ENCODE assay signal across 11 cellular contexts in the genomic region with DNA sequence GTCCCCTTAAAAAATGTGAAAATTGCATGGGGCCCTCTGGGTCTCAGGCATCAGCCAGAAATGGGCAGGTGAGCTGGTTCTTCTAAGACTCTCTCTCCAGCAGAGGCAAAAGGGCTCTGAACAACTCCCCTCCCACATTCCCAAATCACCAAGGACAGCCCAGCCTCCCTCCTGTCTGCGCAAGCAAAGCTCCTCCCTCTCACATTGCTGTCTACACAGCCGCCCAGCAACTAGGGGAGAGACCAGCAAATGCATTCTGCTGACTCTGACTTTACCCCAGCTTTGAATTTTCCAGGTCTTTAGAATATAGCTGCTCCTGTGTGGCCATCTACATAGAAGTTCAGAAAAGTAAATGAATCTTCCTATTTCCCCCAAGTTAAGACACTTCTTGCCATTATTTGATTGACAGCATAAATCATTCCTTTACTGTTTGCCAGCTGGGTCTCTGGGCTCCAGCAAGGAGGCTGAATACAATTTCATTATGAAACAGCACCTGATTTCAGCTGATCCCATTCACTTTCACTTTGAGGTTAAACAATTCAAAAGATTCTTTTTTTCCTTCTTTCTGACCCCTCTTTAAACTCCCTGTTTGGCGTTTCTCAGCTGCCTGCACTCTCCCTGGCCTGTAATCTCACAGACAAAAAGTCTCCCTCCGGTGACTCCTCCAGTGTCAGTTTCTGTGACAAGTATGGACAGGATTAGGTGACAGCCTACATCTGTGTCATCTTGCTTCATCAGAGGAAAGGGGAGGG.
DNase-seq lines count a peak whose midpoint lies in the region; ATAC-seq, FAIRE-seq and TF ChIP-seq lines count a peak whose summit lies in the region.
"Had no signal": no experiment of that assay in that cellular context is flagged by ENCODE, and none has a peak within 500 bp of the region (broad histone marks: within the 10 kb centered on the region; RNA-seq: fewer than 3 reads in every experiment).

No MANE protein-coding gene starts in this region.

- FAIRE-seq in GM19239 (lab: Jason Lieb, UNC), result no peak
- FAIRE-seq: H54 had no signal

- H3K27ac ChIP-seq in DND-41 (ENCODE audit: low read length) (no peak overlapping the region), ovary (peak overlapping the region in 1 of 2 donors; percentile 41)

- no peak overlapping the region for H3K4me2 ChIP-seq in DND-41 (ENCODE audit: insufficient read depth, low read length)

- no peaks in the 10 kb centered on the region for H3K36me3 Mint-ChIP-seq in glutamatergic neuron (ENCODE audit: unreplicated experiment)

- TF ChIP-seq EP300 in ovary (IDR thresholded peaks at IDR 0.05), result no peak

- intact Hi-C loops in ovary (cut with DNase I), result no loop called here

- TF ChIP-seq POLR2A in ovary (IDR thresholded peaks at IDR 0.05), result no peak

- peaks cover 5% of the 10 kb centered on the region for H3K27me3 ChIP-seq in DND-41 (ENCODE audit: insufficient read depth, low read length, poor library complexity)
- H3K27me3 ChIP-seq in ovary, result no peaks in the 10 kb centered on the region

- no peaks in the 10 kb centered on the region for H3K36me3 ChIP-seq in DND-41 (ENCODE audit: insufficient read depth, low read length)
- no peaks in the 10 kb centered on the region for H3K36me3 ChIP-seq in ovary

- no peaks in the 10 kb centered on the region for H3K79me2 ChIP-seq in DND-41 (ENCODE audit: insufficient read depth, low read length)

- DNase-seq in DND-41 (peak; percentile 5), NCI-H524 treated with DMSO at 0.1 percent for 48 hours (lab: John Stamatoyannopoulos, UW) (peak; percentile 4), glutamatergic neuron (peak; percentile 52), ovary (peak; percentile 69 to 74 (median 72)), cortex of kidney (lab: John Stamatoyannopoulos, UW) (no peak), GM19239 (ENCODE audit: insufficient read length, low spot score) (no peak)
- DNase-seq in stimulated activated CD8-positive, alpha-beta memory T cell treated with anti-CD3 and anti-CD28 coated beads, Interleukin-4, amount 100 ng/mL, for 48 hours, result no peak
- DNase-seq in effector CD4-positive, alpha-beta T cell, result no peak
- DNase-seq: activated gamma-delta T cell, left colon had no signal

- ATAC-seq in DND-41 (ENCODE audit: insufficient read depth, low read depth), result peak; percentile 42; the same call in 2 of the 3 replicates
- ATAC-seq: left colon had no signal

- no peaks in the 10 kb centered on the region for H3K9me3 ChIP-seq in DND-41 (ENCODE audit: insufficient read depth, low read length, severe bottlenecking)
- no peaks in the 10 kb centered on the region for H3K9me3 ChIP-seq in ovary

- H3K4me1 ChIP-seq in DND-41 (ENCODE audit: insufficient read depth, low read length), result no peaks in the 10 kb centered on the region
- H3K4me1 ChIP-seq in ovary (ENCODE audit: insufficient read depth), result peaks cover 3% of the 10 kb centered on the region

- H3K9me3 Mint-ChIP-seq in glutamatergic neuron (ENCODE audit: unreplicated experiment), result peaks cover 2% of the 10 kb centered on the region

- H3K27me3 Mint-ChIP-seq in glutamatergic neuron (ENCODE audit: unreplicated experiment), result no peaks in the 10 kb centered on the region

- no peaks in the 10 kb centered on the region for H4K20me1 ChIP-seq in DND-41 (ENCODE audit: insufficient read depth, low read length)

- H3K9ac ChIP-seq in DND-41 (ENCODE audit: low read depth, low read length), result no peak overlapping the region

- H3K4me1 Mint-ChIP-seq in glutamatergic neuron (ENCODE audit: low read depth, unreplicated experiment), result peaks cover 16% of the 10 kb centered on the region

- H3K27ac Mint-ChIP-seq in glutamatergic neuron (ENCODE audit: unreplicated experiment), result no peak overlapping the region

- no peak overlapping the region for H3K4me3 Mint-ChIP-seq in glutamatergic neuron (ENCODE audit: unreplicated experiment)

- no peak for TF ChIP-seq CTCF in DND-41 (IDR thresholded peaks at IDR 0.05; ENCODE audit: borderline replicate concordance, extremely low read depth, low read length, poor library complexity, severe bottlenecking)
- no peak for TF ChIP-seq CTCF in glutamatergic neuron (IDR thresholded peaks at IDR 0.05; ENCODE audit: partially characterized antibody, unreplicated experiment)
- TF ChIP-seq CTCF in ovary (IDR thresholded peaks at IDR 0.05), result no peak

- H2AFZ ChIP-seq in DND-41 (ENCODE audit: low read depth, low read length), result no peak overlapping the region

- 8 to 15% (median 12%) methylated on average over 4 of the region's 4 CpGs for WGBS in ovary, 3 donors

- H3K4me3 ChIP-seq in DND-41 (ENCODE audit: low read depth in 1 of 2, low read length in 2 of 2) (no peak overlapping the region), ovary (no peak overlapping the region)

Comparison
In these comparisons a context has a peak if more than half of its experiments do, and no peak if none do; other contexts are left out.
1. DNase-seq: peak in DND-41 (single experiment), NCI-H524 treated with DMSO at 0.1 percent for 48 hours (single experiment), glutamatergic neuron (single experiment) and ovary (5 of 5); none in stimulated activated CD8-positive, alpha-beta memory T cell treated with anti-CD3 and anti-CD28 coated beads, Interleukin-4, amount 100 ng/mL, for 48 hours (single experiment), cortex of kidney (single experiment), effector CD4-positive, alpha-beta T cell (single experiment) and GM19239 (single experiment).